11 cellular contexts compared by ENCODE assay signal in the genomic region with DNA sequence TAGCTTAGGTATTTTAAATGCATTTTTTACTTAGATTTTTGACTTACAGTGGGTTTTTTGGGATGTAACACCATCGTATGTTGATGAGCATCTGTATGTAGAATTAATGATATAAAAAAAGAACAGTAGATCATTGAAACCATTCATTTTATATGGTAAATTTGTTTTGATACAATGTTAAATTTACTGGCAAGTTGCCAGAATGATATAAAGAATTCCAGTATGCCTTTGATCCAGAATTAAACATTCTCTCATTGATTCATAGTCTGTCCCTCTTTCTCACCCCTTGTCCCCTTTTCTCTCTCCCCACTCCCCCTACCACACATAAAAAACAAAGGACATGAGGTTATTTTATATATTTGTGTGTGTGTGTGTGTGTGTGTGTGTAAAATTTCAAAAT. TPM values are rescaled to one million over a fixed set of nuclear protein-coding genes. Genes with fewer than 3 reads are reported as not detected.
"Had no signal": no experiment of that assay in that cellular context is flagged by ENCODE, and none has a peak within 500 bp of the region (broad histone marks: within the 10 kb centered on the region; RNA-seq: fewer than 3 reads in every experiment).

No MANE protein-coding gene starts in this region.

- H3K27ac Mint-ChIP-seq: IgD-negative memory B cell had no signal

- H3K4me3 Mint-ChIP-seq: IgD-negative memory B cell had no signal

- H2AFZ ChIP-seq: GM23248 had no signal

- DNase-seq: GM23248, Karpas-422, KBM-7 had no signal

- H3K27ac ChIP-seq: GM23248, KMS-11 had no signal

- H3K27me3 Mint-ChIP-seq: IgD-negative memory B cell had no signal

- H3K4me2 ChIP-seq: KMS-11 had no signal

- H3K9me3 ChIP-seq: HAP-1 had no signal

- FAIRE-seq: H1, H54, HTR-8/SVneo had no signal

- H3K9ac ChIP-seq: GM23248, KMS-11 had no signal

- H3K9me3 Mint-ChIP-seq: IgD-negative memory B cell had no signal

- ATAC-seq: HCT116 had no signal

- H3K4me3 ChIP-seq: GM23248, HAP-1 had no signal

RNA-seq across cellular contexts. Expression of a gene that starts 45.4 kb away (rescaled TPM):
- total RNA-seq: GM23248, H1, HT-29 had no signal
- polyA plus RNA-seq: GM23248, IgD-negative memory B cell had no signal

RNA-seq across cellular contexts. Expression of a gene that starts 59.6 kb away (rescaled TPM):
- total RNA-seq: GM23248, H1, HT-29 had no signal
- polyA plus RNA-seq: GM23248, H1, IgD-negative memory B cell had no signal
